In genomic region chr22:49647346-49648026, GRCh38 we compare ENCODE assay signal across 1 cellular context.
TF ChIP-seq lines count a peak whose summit lies in the region.

No MANE protein-coding gene starts in this region.

TF ChIP-seq in GM23338, 12 proteins besides CTCF, POLR2A, EP300 and RAD21 (continued from another document):
- TF ChIP-seq REST (IDR thresholded peaks at IDR 0.05; ENCODE audit: unreplicated experiment) (no peak), ETS1 (IDR thresholded peaks at IDR 0.05) (no peak), POLR2AphosphoS5 (IDR thresholded peaks at IDR 0.05; ENCODE audit: low read depth) (no peak), JUNB (IDR thresholded peaks at IDR 0.05; ENCODE audit: unreplicated experiment) (no peak), CREB1 (CRISPR knock-in tag; IDR thresholded peaks at IDR 0.05; ENCODE audit: low read depth) (no peak)
